Comparison of ENCODE assay signal across 24 cellular contexts in genomic region chr3:129514563-129514962, GRCh38. TPM values are rescaled to one million over a fixed set of nuclear protein-coding genes. Genes with fewer than 3 reads are reported as not detected.
"Had no signal": no experiment of that assay in that cellular context is flagged by ENCODE, and none has a peak within 500 bp of the region (broad histone marks: within the 10 kb centered on the region; RNA-seq: fewer than 3 reads in every experiment).

No MANE protein-coding gene starts in this region.

- H3K27ac Mint-ChIP-seq: activated B cell treated with CpG ODN at 0.5 μM for 24 hours; activated CD4-positive, alpha-beta memory T cell treated with anti-CD3 and anti-CD28 coated beads for 36 hours; activated CD4-positive, alpha-beta T cell treated with anti-CD3 and anti-CD28 coated beads, Interleukin-2, amount 10 ng/mL, durations not matched to agents 7 days and 5 days; activated naive CD4-positive, alpha-beta T cell treated with anti-CD3 and anti-CD28 coated beads for 36 hours; activated naive CD8-positive, alpha-beta T cell; activated T-helper 17 cell treated with anti-CD3 and anti-CD28 coated beads, Interleukin-2, amount 50 U/mL, for 72 hours; T-helper 17 cell had no signal

- H3K9me3 Mint-ChIP-seq: activated B cell treated with CpG ODN at 0.5 μM for 24 hours; activated CD4-positive, alpha-beta memory T cell treated with anti-CD3 and anti-CD28 coated beads for 36 hours; activated CD4-positive, alpha-beta T cell treated with anti-CD3 and anti-CD28 coated beads, Interleukin-2, amount 10 ng/mL, durations not matched to agents 7 days and 5 days; activated naive CD4-positive, alpha-beta T cell treated with anti-CD3 and anti-CD28 coated beads for 36 hours; activated T-cell treated with anti-CD3 and anti-CD28 coated beads, Interleukin-2, amount 50 U/mL, for 4 hours; activated T-helper 17 cell treated with anti-CD3 and anti-CD28 coated beads, Interleukin-2, amount 50 U/mL, for 72 hours had no signal

- H3K4me1 Mint-ChIP-seq: activated B cell treated with CpG ODN at 0.5 μM for 24 hours; activated T-helper 17 cell treated with anti-CD3 and anti-CD28 coated beads, Interleukin-2, amount 50 U/mL, for 72 hours; brain had no signal

- ATAC-seq: activated T-cell treated with anti-CD3 and anti-CD28 coated beads, Interleukin-2, amount 50 U/mL, for 4 hours; activated T-helper 17 cell treated with anti-CD3 and anti-CD28 coated beads, Interleukin-2, amount 50 U/mL, for 72 hours; T-helper 17 cell had no signal

- H3K27me3 Mint-ChIP-seq: activated B cell treated with CpG ODN at 0.5 μM for 24 hours; activated CD4-positive, alpha-beta memory T cell treated with anti-CD3 and anti-CD28 coated beads for 36 hours; activated CD4-positive, alpha-beta T cell treated with anti-CD3 and anti-CD28 coated beads, Interleukin-2, amount 10 ng/mL, durations not matched to agents 7 days and 5 days; activated naive CD8-positive, alpha-beta T cell; activated T-helper 17 cell treated with anti-CD3 and anti-CD28 coated beads, Interleukin-2, amount 50 U/mL, for 72 hours; T-helper 17 cell had no signal

- H3K4me3 Mint-ChIP-seq: activated B cell treated with CpG ODN at 0.5 μM for 24 hours; activated CD4-positive, alpha-beta memory T cell treated with anti-CD3 and anti-CD28 coated beads for 36 hours; activated CD4-positive, alpha-beta T cell treated with anti-CD3 and anti-CD28 coated beads, Interleukin-2, amount 10 ng/mL, durations not matched to agents 7 days and 5 days; activated naive CD4-positive, alpha-beta T cell treated with anti-CD3 and anti-CD28 coated beads for 36 hours; activated naive CD8-positive, alpha-beta T cell; activated T-cell treated with anti-CD3 and anti-CD28 coated beads, Interleukin-2, amount 50 U/mL, for 4 hours; activated T-helper 17 cell treated with anti-CD3 and anti-CD28 coated beads, Interleukin-2, amount 50 U/mL, for 72 hours; brain; T-helper 17 cell had no signal

- DNase-seq: activated B cell treated with CpG ODN at 0.5 μM for 24 hours; activated CD4-positive, alpha-beta memory T cell treated with anti-CD3 and anti-CD28 coated beads for 36 hours; activated CD4-positive, alpha-beta T cell treated with anti-CD3 and anti-CD28 coated beads, Interleukin-2, amount 10 ng/mL, durations not matched to agents 7 days and 5 days; activated CD8-positive, alpha-beta memory T cell treated with anti-CD3 and anti-CD28 coated beads for 24 hours; activated gamma-delta T cell; activated naive CD4-positive, alpha-beta T cell treated with anti-CD3 and anti-CD28 coated beads for 36 hours; activated T-cell treated with anti-CD3 and anti-CD28 coated beads, Interleukin-2, amount 50 U/mL, for 4 hours; amygdala; cerebellar nuclear complex; KG1; MV-4-11; NCI-H1105; NCI-H1436; NCI-H1694 treated with DMSO at 0.1 percent for 48 hours; NCI-H2029 treated with DMSO at 0.1 percent for 48 hours; NCI-H510A treated with DMSO at 0.1 percent for 48 hours; SIG-M5; T-helper 17 cell; T-helper 9 cell had no signal

RNA-seq across cellular contexts. Expression of gene RHO, which starts 13.9 kb away (rescaled TPM):
- total RNA-seq: activated B cell treated with CpG ODN at 0.5 μM for 24 hours; activated CD4-positive, alpha-beta memory T cell treated with anti-CD3 and anti-CD28 coated beads for 36 hours; activated CD4-positive, alpha-beta T cell treated with anti-CD3 and anti-CD28 coated beads, Interleukin-2, amount 10 ng/mL, durations not matched to agents 7 days and 5 days; activated naive CD4-positive, alpha-beta T cell treated with anti-CD3 and anti-CD28 coated beads for 36 hours; activated T-cell treated with anti-CD3 and anti-CD28 coated beads, Interleukin-2, amount 50 U/mL, for 4 hours; activated T-helper 17 cell treated with anti-CD3 and anti-CD28 coated beads, Interleukin-2, amount 50 U/mL, for 72 hours; astrocyte; MCF 10A; T-helper 17 cell had no signal

RNA-seq across cellular contexts. Expression of gene H1-8, which starts 28.4 kb away (rescaled TPM):
- total RNA-seq: activated B cell treated with CpG ODN at 0.5 μM for 24 hours; activated CD4-positive, alpha-beta memory T cell treated with anti-CD3 and anti-CD28 coated beads for 36 hours; activated CD4-positive, alpha-beta T cell treated with anti-CD3 and anti-CD28 coated beads, Interleukin-2, amount 10 ng/mL, durations not matched to agents 7 days and 5 days; activated naive CD4-positive, alpha-beta T cell treated with anti-CD3 and anti-CD28 coated beads for 36 hours; activated T-cell treated with anti-CD3 and anti-CD28 coated beads, Interleukin-2, amount 50 U/mL, for 4 hours; activated T-helper 17 cell treated with anti-CD3 and anti-CD28 coated beads, Interleukin-2, amount 50 U/mL, for 72 hours; astrocyte; MCF 10A; T-helper 17 cell had no signal
